Comparison of ENCODE assay signal across 12 cellular contexts in genomic region chr9:133506653-133507038, GRCh38. TPM values are rescaled to one million over a fixed set of nuclear protein-coding genes. Genes with fewer than 3 reads are reported as not detected.
DNase-seq lines count a peak whose midpoint lies in the region; ATAC-seq and TF ChIP-seq lines count a peak whose summit lies in the region.
"Had no signal": no experiment of that assay in that cellular context is flagged by ENCODE, and none has a peak within 500 bp of the region (broad histone marks: within the 10 kb centered on the region; RNA-seq: fewer than 3 reads in every experiment).

No MANE protein-coding gene starts in this region.

- in situ Hi-C loops in Panc1 (cut with HindIII; ENCODE audit: low pct_unique_long_range_greater_than_20kb, low sequenced_read_pairs), result no loop called here

- intact Hi-C loops in Panc1 (cut with micrococcal nuclease; ENCODE audit: unreplicated experiment) (no loop called here), psoas muscle (cut with DNase I) (no loop called here), esophagus squamous epithelium (cut with DNase I) (no loop called here), left colon (cut with DNase I, micrococcal nuclease) (no loop called here)

- POLR2A ChIA-PET in Panc1 (lab: Charles Lee), result no interaction called here

- CTCF ChIA-PET in Panc1 (lab: Charles Lee), result no interaction called here

- no peak overlapping the region for H3K4me3 ChIP-seq in Panc1 (ENCODE audit: low read depth in 2 of 2, low read length in 2 of 2)
- H3K4me3 ChIP-seq in fibroblast of the aortic adventitia (ENCODE audit: low read depth, low read length), result no peak overlapping the region
- H3K4me3 ChIP-seq in psoas muscle, result no peak overlapping the region
- H3K4me3 ChIP-seq in esophagus squamous epithelium, result no peak overlapping the region

- peaks cover 10% of the 10 kb centered on the region; the same call in 1 of the 2 replicates for H3K9me3 ChIP-seq in Panc1 (ENCODE audit: control insufficient read depth, insufficient read depth, low read depth, low read length)
- H3K9me3 ChIP-seq in psoas muscle, result peaks cover 6% of the 10 kb centered on the region
- H3K9me3 ChIP-seq in esophagus squamous epithelium, result peaks cover 0 to 16% (median 11%) of the 10 kb centered on the region in 3 donors

- TF ChIP-seq POLR2A in esophagus squamous epithelium (IDR thresholded peaks at IDR 0.05), result no peak

- H3K27me3 ChIP-seq in Panc1 (ENCODE audit: control insufficient read depth, insufficient read depth, low read length) (no peaks in the 10 kb centered on the region), psoas muscle (ENCODE audit: insufficient read depth in 3 of 3, low read length in 2 of 3) (peaks cover 0 to 47% (median 7%) of the 10 kb centered on the region in 3 donors), esophagus squamous epithelium (peaks cover 0 to 49% (median 0%) of the 10 kb centered on the region in 4 donors)

- 59 to 78% (median 63%) methylated on average over 18 of the region's 18 CpGs for WGBS in psoas muscle, 3 donors
- whole genome bisulfite sequencing in esophagus squamous epithelium, 2 donors, result 43 to 44% methylated on average over 9 to 10 of the region's 18 CpGs

- BruUV-seq in Panc1 (replicated peaks; lab: Mats Ljungman, UMichigan), result no TSS peak

- H3K27ac ChIP-seq in Panc1 (ENCODE audit: low read length) (peak overlapping the region; percentile 21; the same call in 1 of the 2 replicates), psoas muscle (no peak overlapping the region), esophagus squamous epithelium (peak overlapping the region in 2 of 4 donors; percentile 60 to 72)
- H3K27ac ChIP-seq: WERI-Rb-1 had no signal

- TF ChIP-seq CTCF in Panc1 (IDR thresholded peaks at IDR 0.05) (no peak), fibroblast of the aortic adventitia (IDR thresholded peaks at IDR 0.05; ENCODE audit: insufficient read depth, low read length) (peak; percentile 47), psoas muscle (IDR thresholded peaks at IDR 0.05) (no peak), esophagus squamous epithelium (IDR thresholded peaks at IDR 0.05) (no peak)

- peak; percentile 86 for DNase-seq in GM03348 (ENCODE audit: low spot score)
- DNase-seq in Panc1 (ENCODE audit: low read depth, low spot score), result peak; percentile 39
- peak; percentile 95 for DNase-seq in fibroblast of the aortic adventitia (ENCODE audit: low read depth)
- DNase-seq in psoas muscle, result peak; percentile 71 to 80
- no peak for DNase-seq in esophagus squamous epithelium (lab: John Stamatoyannopoulos, UW)
- DNase-seq in iPS-NIHi7 (ENCODE audit: extremely low spot score), result no peak
- DNase-seq in left colon, result no peak
- DNase-seq: WERI-Rb-1 had no signal

- H3K4me1 ChIP-seq in Panc1 (ENCODE audit: control insufficient read depth, insufficient read depth, low read length) (peaks cover 31% of the 10 kb centered on the region), psoas muscle (no peaks in the 10 kb centered on the region), esophagus squamous epithelium (peaks cover 11 to 45% (median 31%) of the 10 kb centered on the region in 3 donors)

- peak; percentile 82 for ATAC-seq in Panc1
- peak; percentile 39 to 61 (median 44) for ATAC-seq in psoas muscle
- no peak for ATAC-seq in GM21423 (IDR thresholded peaks at IDR 0.05; ENCODE audit: unreplicated experiment)
- no peak for ATAC-seq in left colon
- ATAC-seq: activated naive CD4-positive, alpha-beta T cell treated with anti-CD3 and anti-CD28 coated beads, Interleukin-2, amount 50 U/mL, for 72 hours had no signal

- H3K36me3 ChIP-seq in Panc1 (ENCODE audit: control insufficient read depth, insufficient read depth, low read length) (no peaks in the 10 kb centered on the region), psoas muscle (ENCODE audit: insufficient read depth in 1 of 2, low read depth in 1 of 2) (no peaks in the 10 kb centered on the region), esophagus squamous epithelium (no peaks in the 10 kb centered on the region)
- H3K36me3 ChIP-seq: WERI-Rb-1 had no signal

RNA-seq across cellular contexts. Expression of gene MYMK, which starts 18.1 kb away (rescaled TPM):
- not detected for total RNA-seq in Panc1 (2021; ENCODE audit: unreplicated experiment)
- polyA plus RNA-seq in Panc1 (2012; ENCODE audit: insufficient read length), result not detected
- total RNA-seq in fibroblast of the aortic adventitia (ENCODE audit: low replicate concordance), result not detected in 2 replicates
- 1 to 10 TPM in 1 of 4 donors, under 1 TPM in 1, not detected in 2; 0.44 to 4.5 TPM for total RNA-seq in psoas muscle
- under 1 TPM in 2 of 3 donors, not detected in 1; 0.05 to 0.60 TPM for polyA plus RNA-seq in psoas muscle
- total RNA-seq in esophagus squamous epithelium, result not detected
- total RNA-seq in left colon, result not detected
- total RNA-seq: activated naive CD4-positive, alpha-beta T cell treated with anti-CD3 and anti-CD28 coated beads, Interleukin-2, amount 50 U/mL, for 72 hours; NCI-H460; neural crest cell had no signal

RNA-seq across cellular contexts. Expression of gene SLC2A6, which starts 27.7 kb away (rescaled TPM):
- total RNA-seq in Panc1 (2021; ENCODE audit: unreplicated experiment) (48.2 TPM), fibroblast of the aortic adventitia (ENCODE audit: low replicate concordance) (0.74 and 7.3 TPM in 2 replicates), psoas muscle (1 to 10 TPM; 1.2 to 2.7 (median 1.7) TPM), esophagus squamous epithelium (1 to 10 TPM in 1 of 4 donors, under 1 TPM in 3; 0.42 to 1.1 (median 0.85) TPM), left colon (1 to 10 TPM; 1.6 to 2.9 TPM)
- 71.4 TPM for polyA plus RNA-seq in Panc1 (2012; ENCODE audit: insufficient read length)
- polyA plus RNA-seq in psoas muscle, result 1 to 10 TPM; 1.3 to 2.2 (median 1.8) TPM

RNA-seq across cellular contexts. Expression of gene ADAMTSL2, which starts 27.9 kb away (rescaled TPM):
- total RNA-seq in Panc1 (2021; ENCODE audit: unreplicated experiment) (0.10 TPM), fibroblast of the aortic adventitia (ENCODE audit: low replicate concordance) (0.16 TPM in 1 of 2 replicates, not detected in the other), psoas muscle (1 to 10 TPM in 2 of 4 donors, under 1 TPM in 2; 0.34 to 5.4 (median 2.4) TPM), esophagus squamous epithelium (1 to 10 TPM; 1.1 to 2.1 (median 1.4) TPM), left colon (1 to 10 TPM; 1.2 to 1.3 TPM)
- polyA plus RNA-seq in Panc1 (2012; ENCODE audit: insufficient read length), result 0.25 TPM
- under 1 TPM; 0.21 to 0.75 (median 0.29) TPM for polyA plus RNA-seq in psoas muscle
- total RNA-seq: NCI-H460 had no signal

RNA-seq across cellular contexts. Expression of gene CACFD1, which starts 46.9 kb away (rescaled TPM):
- 13.9 TPM for total RNA-seq in Panc1 (2021; ENCODE audit: unreplicated experiment)
- 22.2 TPM for polyA plus RNA-seq in Panc1 (2012; ENCODE audit: insufficient read length)
- total RNA-seq in fibroblast of the aortic adventitia (ENCODE audit: low replicate concordance), result 4.4 and 18.0 TPM in 2 replicates
- total RNA-seq in psoas muscle, result 1 to 10 TPM; 2.8 to 9.4 (median 7.2) TPM
- polyA plus RNA-seq in psoas muscle, result 1 to 10 TPM; 4.4 to 7.4 (median 5.6) TPM
- 10 to 100 TPM in 1 of 4 donors, 1 to 10 TPM in 3; 5.9 to 13.7 (median 9.1) TPM for total RNA-seq in esophagus squamous epithelium
- total RNA-seq in left colon, result 10 to 100 TPM; 66.1 to 75.4 TPM

Comparison
In these comparisons a context has a peak if more than half of its experiments do, and no peak if none do; other contexts are left out.
1. DNase-seq: peak in GM03348 (single experiment), Panc1 (single experiment), fibroblast of the aortic adventitia (single experiment) and psoas muscle (2 of 2); none in esophagus squamous epithelium (single experiment), iPS-NIHi7 (single experiment) and left colon (0 of 2).
2. ATAC-seq: peak in Panc1 (single experiment) and psoas muscle (4 of 4); none in GM21423 (single experiment) and left colon (single experiment).